In genomic region chr14:72049462-72049861, GRCh38 we compare ENCODE assay signal across 11 cellular contexts.
DNase-seq lines count a peak whose midpoint lies in the region; ATAC-seq lines count a peak whose summit lies in the region.
"Had no signal": no experiment of that assay in that cellular context is flagged by ENCODE, and none has a peak within 500 bp of the region (broad histone marks: within the 10 kb centered on the region; RNA-seq: fewer than 3 reads in every experiment).

No MANE protein-coding gene starts in this region.

- peaks cover 63% of the 10 kb centered on the region for H3K27me3 Mint-ChIP-seq in activated T-cell treated with anti-CD3 and anti-CD28 coated beads, Interleukin-2, amount 50 U/mL, for 24 hours
- H3K27me3 Mint-ChIP-seq in activated CD4-positive, alpha-beta memory T cell treated with anti-CD3 and anti-CD28 coated beads for 36 hours = peaks cover 15% of the 10 kb centered on the region

- CTCF ChIA-PET in activated CD4-positive, alpha-beta memory T cell treated with anti-CD3 and anti-CD28 coated beads for 36 hours (lab: Charles Lee) = interaction anchor here (0.6 kb wide), 1 partner anchor 54 kb away, joined by 3 read pairs; no protein-coding TSS in a partner anchor

- H3K4me1 ChIP-seq in GM23248 (ENCODE audit: insufficient read depth) = no peaks in the 10 kb centered on the region
- H3K4me1 ChIP-seq: suprapubic skin had no signal

- no peak overlapping the region for H3K4me3 Mint-ChIP-seq in activated T-cell treated with anti-CD3 and anti-CD28 coated beads, Interleukin-2, amount 50 U/mL, for 24 hours
- no peak overlapping the region for H3K4me3 Mint-ChIP-seq in activated CD4-positive, alpha-beta memory T cell treated with anti-CD3 and anti-CD28 coated beads for 36 hours
- H3K4me3 Mint-ChIP-seq: CD4-positive, CD25-positive, alpha-beta regulatory T cell had no signal

- H3K9ac ChIP-seq in GM23248 = no peak overlapping the region

- no peak overlapping the region for H3K4me2 ChIP-seq in GM23248 (ENCODE audit: unreplicated experiment)

- H3K27ac ChIP-seq in GM23248 = no peak overlapping the region
- H3K27ac ChIP-seq: suprapubic skin had no signal

- H3K27ac Mint-ChIP-seq in activated T-cell treated with anti-CD3 and anti-CD28 coated beads, Interleukin-2, amount 50 U/mL, for 24 hours = no peak overlapping the region
- no peak overlapping the region for H3K27ac Mint-ChIP-seq in activated CD4-positive, alpha-beta memory T cell treated with anti-CD3 and anti-CD28 coated beads for 36 hours

- no peaks in the 10 kb centered on the region for H3K79me2 ChIP-seq in GM23248 (ENCODE audit: insufficient read depth)

- intact Hi-C loops in activated CD4-positive, alpha-beta memory T cell treated with anti-CD3 and anti-CD28 coated beads for 36 hours (cut with micrococcal nuclease) = loop anchor here (2.0 kb wide), 1 partner anchor 25 kb away; no protein-coding TSS in a partner anchor

- H2AFZ ChIP-seq in GM23248 = no peak overlapping the region

- POLR2A ChIA-PET in activated CD4-positive, alpha-beta memory T cell treated with anti-CD3 and anti-CD28 coated beads for 36 hours (lab: Charles Lee) = no interaction called here

- H3K9me2 ChIP-seq in GM23248 (ENCODE audit: insufficient read depth) = no peaks in the 10 kb centered on the region

- H3K4me1 Mint-ChIP-seq in activated T-cell treated with anti-CD3 and anti-CD28 coated beads, Interleukin-2, amount 50 U/mL, for 24 hours (ENCODE audit: low read depth) = peaks cover 14% of the 10 kb centered on the region
- peaks cover 8% of the 10 kb centered on the region for H3K4me1 Mint-ChIP-seq in activated CD4-positive, alpha-beta memory T cell treated with anti-CD3 and anti-CD28 coated beads for 36 hours (ENCODE audit: low read depth)

- no peaks in the 10 kb centered on the region for H3K9me3 Mint-ChIP-seq in activated T-cell treated with anti-CD3 and anti-CD28 coated beads, Interleukin-2, amount 50 U/mL, for 24 hours
- H3K9me3 Mint-ChIP-seq in activated CD4-positive, alpha-beta memory T cell treated with anti-CD3 and anti-CD28 coated beads for 36 hours = no peaks in the 10 kb centered on the region

- H4K20me1 ChIP-seq in GM23248 (ENCODE audit: insufficient read depth) = no peaks in the 10 kb centered on the region

- peak; percentile 25 for DNase-seq in activated T-cell treated with anti-CD3 and anti-CD28 coated beads for 48 hours (ENCODE audit: low read depth)
- no peak for DNase-seq in activated T-cell treated with anti-CD3 and anti-CD28 coated beads, Interleukin-2, amount 50 U/mL, for 24 hours
- DNase-seq in GM23248 = peak; percentile 1
- peak; percentile 60 for DNase-seq in activated CD4-positive, alpha-beta memory T cell treated with anti-CD3 and anti-CD28 coated beads for 36 hours
- peak; percentile 50 for DNase-seq in stimulated activated CD8-positive, alpha-beta memory T cell treated with anti-CD3 and anti-CD28 coated beads, Interleukin-4, amount 100 ng/mL, for 48 hours
- DNase-seq in C1 segment of cervical spinal cord (lab: John Stamatoyannopoulos, UW) = no peak
- DNase-seq: mucosa of descending colon had no signal

- no peaks in the 10 kb centered on the region for H3K9me3 ChIP-seq in GM23248 (ENCODE audit: low read depth)
- H3K9me3 ChIP-seq: mucosa of descending colon, suprapubic skin had no signal

- H3K27me3 ChIP-seq in GM23248 (replicated peaks; ENCODE audit: insufficient read depth) = no peaks in the 10 kb centered on the region
- H3K27me3 ChIP-seq: suprapubic skin had no signal

- in situ Hi-C loops in GM23248 (cut with MboI) = no loop called here

- 0 to 4% methylated on average over 1 of the region's 1 CpG for WGBS in GM23248 (ENCODE audit: low coverage in 1 of 2, low lambda C conversion rate in 2 of 2, missing lambda C conversion rate in 2 of 2), 2 experiments

- H3K4me3 ChIP-seq in GM23248 = no peak overlapping the region
- H3K4me3 ChIP-seq: mucosa of descending colon, suprapubic skin had no signal

- no peaks in the 10 kb centered on the region for H3K36me3 ChIP-seq in GM23248 (ENCODE audit: low read depth)
- H3K36me3 ChIP-seq: suprapubic skin had no signal

- no peaks in the 10 kb centered on the region for H3K36me3 Mint-ChIP-seq in activated T-cell treated with anti-CD3 and anti-CD28 coated beads, Interleukin-2, amount 50 U/mL, for 24 hours (ENCODE audit: low read depth)
- no peaks in the 10 kb centered on the region for H3K36me3 Mint-ChIP-seq in activated CD4-positive, alpha-beta memory T cell treated with anti-CD3 and anti-CD28 coated beads for 36 hours
- H3K36me3 Mint-ChIP-seq: CD4-positive, CD25-positive, alpha-beta regulatory T cell had no signal

- H3F3A ChIP-seq in GM23248 (ENCODE audit: insufficient read depth) = no peaks in the 10 kb centered on the region

- ATAC-seq in HG03045 (IDR thresholded peaks at IDR 0.05; ENCODE audit: unreplicated experiment) (no peak), GM18861 (IDR thresholded peaks at IDR 0.05; ENCODE audit: unreplicated experiment) (no peak)
- ATAC-seq: mucosa of descending colon had no signal

Comparison
In these comparisons a context has a peak if more than half of its experiments do, and no peak if none do; other contexts are left out.
1. DNase-seq: peak in activated T-cell treated with anti-CD3 and anti-CD28 coated beads for 48 hours (single experiment), GM23248 (single experiment), activated CD4-positive, alpha-beta memory T cell treated with anti-CD3 and anti-CD28 coated beads for 36 hours (single experiment) and stimulated activated CD8-positive, alpha-beta memory T cell treated with anti-CD3 and anti-CD28 coated beads, Interleukin-4, amount 100 ng/mL, for 48 hours (single experiment); none in activated T-cell treated with anti-CD3 and anti-CD28 coated beads, Interleukin-2, amount 50 U/mL, for 24 hours (single experiment) and C1 segment of cervical spinal cord (0 of 14).